18 cellular contexts compared by ENCODE assay signal in the genomic region with DNA sequence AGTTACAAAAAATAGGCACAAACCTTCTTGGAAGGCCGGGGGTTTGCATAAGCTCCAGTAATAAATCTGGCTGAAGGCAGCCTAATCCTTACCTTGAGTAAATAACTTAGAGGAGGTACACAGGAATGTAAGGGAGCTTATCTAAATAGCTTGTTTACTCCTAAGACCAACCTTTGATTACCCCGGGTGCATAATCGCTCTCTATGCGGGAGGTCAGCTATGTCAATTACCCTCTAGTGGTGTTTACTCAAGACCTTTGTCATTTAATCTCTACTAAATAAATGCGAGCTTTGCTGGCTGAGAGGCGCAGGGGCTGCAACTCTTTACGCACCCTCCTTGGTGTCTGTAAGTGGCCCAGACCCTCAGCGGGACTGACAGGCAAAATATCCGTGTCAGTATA.
"Had no signal": no experiment of that assay in that cellular context is flagged by ENCODE, and none has a peak within 500 bp of the region (broad histone marks: within the 10 kb centered on the region; RNA-seq: fewer than 3 reads in every experiment).

No MANE protein-coding gene starts in this region.

- H3K4me3 ChIP-seq: cardiac muscle cell, coronary artery, psoas muscle, spleen had no signal

- H3K27ac ChIP-seq: cardiac muscle cell, psoas muscle, VCaP had no signal

- DNase-seq: activated CD4-positive, alpha-beta T cell treated with anti-CD3 and anti-CD28 coated beads for 36 hours; activated CD8-positive, alpha-beta memory T cell treated with anti-CD3 and anti-CD28 coated beads, Interleukin-2, amount 50 U/mL, for 4 hours; activated CD8-positive, alpha-beta T cell treated with anti-CD3 and anti-CD28 coated beads for 36 hours; activated naive CD8-positive, alpha-beta T cell treated with anti-CD3 and anti-CD28 coated beads, Interleukin-2, amount 10 ng/mL, durations not matched to agents 7 days and 5 days; effector CD4-positive, alpha-beta T cell; psoas muscle; spleen; stimulated activated CD4-positive, alpha-beta T cell treated with anti-CD3 and anti-CD28 coated beads, Interleukin-1b, Interleukin-23, amount 100 ng/mL, for 48 hours; T1000; trophoblast cell had no signal

- ATAC-seq: activated CD4-positive, alpha-beta T cell treated with anti-CD3 and anti-CD28 coated beads for 36 hours; activated CD8-positive, alpha-beta T cell treated with anti-CD3 and anti-CD28 coated beads for 36 hours; left lobe of liver; natural killer cell treated with Interleukin-12 subunit alpha and Interleukin-12 subunit beta and Interleukin-15 and Interleukin-18, amount 100 ng/mL, for 72 hours; psoas muscle; sciatic nerve; stimulated activated memory B cell treated with anti-CD40 and anti-IgM and Interleukin-4, amounts not matched to agents 10 μg/mL and 1 μg/mL and 100 μg/mL, for 72 hours had no signal

- H3K27ac Mint-ChIP-seq: activated CD4-positive, alpha-beta T cell treated with anti-CD3 and anti-CD28 coated beads for 36 hours; activated CD8-positive, alpha-beta T cell treated with anti-CD3 and anti-CD28 coated beads for 36 hours; activated naive CD8-positive, alpha-beta T cell treated with anti-CD3 and anti-CD28 coated beads, Interleukin-2, amount 10 ng/mL, durations not matched to agents 7 days and 5 days; natural killer cell treated with Interleukin-12 subunit alpha and Interleukin-12 subunit beta and Interleukin-15 and Interleukin-18, amount 100 ng/mL, for 72 hours; stimulated activated memory B cell treated with anti-CD40 and anti-IgM and Interleukin-4, amounts not matched to agents 10 μg/mL and 1 μg/mL and 100 μg/mL, for 72 hours had no signal

- H3K4me3 Mint-ChIP-seq: activated CD4-positive, alpha-beta T cell treated with anti-CD3 and anti-CD28 coated beads for 36 hours; activated CD8-positive, alpha-beta T cell treated with anti-CD3 and anti-CD28 coated beads for 36 hours; activated naive CD8-positive, alpha-beta T cell treated with anti-CD3 and anti-CD28 coated beads, Interleukin-2, amount 10 ng/mL, durations not matched to agents 7 days and 5 days; natural killer cell treated with Interleukin-12 subunit alpha and Interleukin-12 subunit beta and Interleukin-15 and Interleukin-18, amount 100 ng/mL, for 72 hours; stimulated activated memory B cell treated with anti-CD40 and anti-IgM and Interleukin-4, amounts not matched to agents 10 μg/mL and 1 μg/mL and 100 μg/mL, for 72 hours had no signal

- H3K36me3 ChIP-seq: cardiac muscle cell, spleen had no signal

- H3K36me3 Mint-ChIP-seq: activated naive CD8-positive, alpha-beta T cell treated with anti-CD3 and anti-CD28 coated beads, Interleukin-2, amount 10 ng/mL, durations not matched to agents 7 days and 5 days; natural killer cell treated with Interleukin-12 subunit alpha and Interleukin-12 subunit beta and Interleukin-15 and Interleukin-18, amount 100 ng/mL, for 72 hours; stimulated activated memory B cell treated with anti-CD40 and anti-IgM and Interleukin-4, amounts not matched to agents 10 μg/mL and 1 μg/mL and 100 μg/mL, for 72 hours had no signal

- H3K27me3 ChIP-seq: cardiac muscle cell, spleen had no signal

- H3K9me3 Mint-ChIP-seq: activated naive CD8-positive, alpha-beta T cell treated with anti-CD3 and anti-CD28 coated beads, Interleukin-2, amount 10 ng/mL, durations not matched to agents 7 days and 5 days had no signal

- FAIRE-seq: frontal cortex had no signal

- H3K4me1 ChIP-seq: psoas muscle, spleen had no signal

- H3K4me1 Mint-ChIP-seq: activated CD4-positive, alpha-beta T cell treated with anti-CD3 and anti-CD28 coated beads for 36 hours; activated naive CD8-positive, alpha-beta T cell treated with anti-CD3 and anti-CD28 coated beads, Interleukin-2, amount 10 ng/mL, durations not matched to agents 7 days and 5 days; stimulated activated memory B cell treated with anti-CD40 and anti-IgM and Interleukin-4, amounts not matched to agents 10 μg/mL and 1 μg/mL and 100 μg/mL, for 72 hours had no signal
